ENCODE assay signal across 21 cellular contexts in genomic region chr1:32897082-32898049, GRCh38. TPM values are rescaled to one million over a fixed set of nuclear protein-coding genes. Genes with fewer than 3 reads are reported as not detected.
DNase-seq lines count a peak whose midpoint lies in the region; ATAC-seq, FAIRE-seq and TF ChIP-seq lines count a peak whose summit lies in the region.
"Had no signal": no experiment of that assay in that cellular context is flagged by ENCODE, and none has a peak within 500 bp of the region (broad histone marks: within the 10 kb centered on the region; RNA-seq: fewer than 3 reads in every experiment).

No MANE protein-coding gene starts in this region.

- H3K4me3 ChIP-seq in H7 (ENCODE audit: insufficient read depth, low read depth, low read length) (no peak overlapping the region), bronchial epithelial cell (ENCODE audit: low read depth, low read length) (no peak overlapping the region)

- no peak for TF ChIP-seq CTCF in bronchial epithelial cell (IDR thresholded peaks at IDR 0.05; ENCODE audit: insufficient read depth, low read length, severe bottlenecking)

- ATAC-seq in GM21576 (IDR thresholded peaks at IDR 0.05; ENCODE audit: unreplicated experiment): no peak
- no peak for ATAC-seq in GM21447 (IDR thresholded peaks at IDR 0.05; ENCODE audit: unreplicated experiment)

- DNase-seq in H7: peak; percentile 14
- peak; percentile 86 for DNase-seq in bronchial epithelial cell (ENCODE audit: low read depth)
- DNase-seq in iPS-NIHi7 (ENCODE audit: extremely low spot score): peak; percentile 3
- peak; percentile 1 for DNase-seq in retina
- no peak for DNase-seq in central memory CD4-positive, alpha-beta T cell
- no peak for DNase-seq in NOMO-1 treated with DMSO at 0.1 percent for 48 hours (lab: John Stamatoyannopoulos, UW; ENCODE audit: unreplicated experiment)
- DNase-seq: C1 segment of cervical spinal cord, GF-D8, Kasumi-1, MM.1S, NCI-H1105 treated with DMSO at 0.1 percent for 48 hours, NCI-H187, NCI-H345, NCI-H526 treated with DMSO at 0.1 percent for 48 hours had no signal

- H3K36me3 ChIP-seq in H7 (replicated peaks; ENCODE audit: control insufficient read depth, insufficient read depth, low read length): no peaks in the 10 kb centered on the region
- peaks cover 7% of the 10 kb centered on the region for H3K36me3 ChIP-seq in bronchial epithelial cell (ENCODE audit: control insufficient read depth, insufficient read depth, low read length)

- FAIRE-seq in bronchial epithelial cell (lab: Jason Lieb, UNC): peak; percentile 94
- FAIRE-seq: GM12892, H54, HTR-8/SVneo had no signal

- H3K27me3 ChIP-seq in H7 (ENCODE audit: control insufficient read depth, insufficient read depth, low read length) (peaks cover 65% of the 10 kb centered on the region), bronchial epithelial cell (ENCODE audit: control insufficient read depth, insufficient read depth, low read length) (no peaks in the 10 kb centered on the region)

RNA-seq across cellular contexts. Expression of gene TMEM54, which starts 3.8 kb away (rescaled TPM):
- total RNA-seq in H7 (2014; rRNA removed; shearing (Covaris generic)): 5.4 and 9.8 TPM in 2 replicates
- total RNA-seq in bronchial epithelial cell: 112 and 167 TPM in 2 replicates

RNA-seq across cellular contexts. Expression of gene HPCA, which starts 11.1 kb away (rescaled TPM):
- total RNA-seq in H7 (2014; rRNA removed; shearing (Covaris generic)): 0.89 and 2.6 TPM in 2 replicates
- not detected in 2 replicates for total RNA-seq in bronchial epithelial cell
- total RNA-seq: RPMI7951 had no signal

RNA-seq across cellular contexts. Expression of gene FNDC5, which starts 26.7 kb away (rescaled TPM):
- total RNA-seq in H7 (2014; rRNA removed; shearing (Covaris generic)): 0.63 and 4.4 TPM in 2 replicates
- not detected in 2 replicates for total RNA-seq in bronchial epithelial cell
- total RNA-seq: OCI-LY7 had no signal

Comparison
In these comparisons a context has a peak if more than half of its experiments do, and no peak if none do; other contexts are left out.
1. DNase-seq: peak in H7 (single experiment), bronchial epithelial cell (single experiment), iPS-NIHi7 (single experiment) and retina (single experiment); none in central memory CD4-positive, alpha-beta T cell (single experiment) and NOMO-1 treated with DMSO at 0.1 percent for 48 hours (single experiment).
2. RNA of gene TMEM54, which starts 3.8 kb away (total RNA-seq): 112 to 167 TPM in bronchial epithelial cell; 5.4 to 9.8 TPM in H7; every median in the first group is over 10 times any median in the second.